4 cellular contexts compared by ENCODE assay signal in the genomic region with DNA sequence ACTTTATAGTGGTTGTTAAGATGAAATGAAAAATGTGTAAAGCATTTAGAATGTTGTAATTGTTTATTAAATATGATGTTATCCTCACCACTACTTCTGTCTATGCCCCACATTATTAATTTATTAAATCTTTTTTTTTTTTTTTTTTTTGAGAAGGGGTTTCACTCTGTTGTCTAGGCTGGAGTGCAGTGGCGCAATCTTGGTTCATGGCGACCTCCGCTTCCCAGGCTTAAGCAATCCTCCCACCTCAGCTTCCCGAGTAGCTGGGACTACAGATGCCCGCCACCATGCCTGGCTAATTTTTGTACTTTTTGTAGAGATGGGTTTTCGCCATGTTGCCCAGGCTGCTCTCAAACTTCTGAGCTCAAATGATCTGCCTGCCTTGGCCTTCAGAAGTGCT. TPM values are rescaled to one million over a fixed set of nuclear protein-coding genes. Genes with fewer than 3 reads are reported as not detected.
"Had no signal": no experiment of that assay in that cellular context is flagged by ENCODE, and none has a peak within 500 bp of the region (broad histone marks: within the 10 kb centered on the region; RNA-seq: fewer than 3 reads in every experiment).

No MANE protein-coding gene starts in this region.

- H3K4me3 ChIP-seq: GM12878 had no signal

- DNase-seq: GDM1, GF-D8 had no signal

- ATAC-seq: GM12878 had no signal

RNA-seq across cellular contexts. Expression of a gene that starts 7.5 kb away (rescaled TPM):
- total RNA-seq: G401, GM12878 had no signal
- polyA plus RNA-seq: GM12878 had no signal
